14 cellular contexts compared by ENCODE assay signal in the genomic region with DNA sequence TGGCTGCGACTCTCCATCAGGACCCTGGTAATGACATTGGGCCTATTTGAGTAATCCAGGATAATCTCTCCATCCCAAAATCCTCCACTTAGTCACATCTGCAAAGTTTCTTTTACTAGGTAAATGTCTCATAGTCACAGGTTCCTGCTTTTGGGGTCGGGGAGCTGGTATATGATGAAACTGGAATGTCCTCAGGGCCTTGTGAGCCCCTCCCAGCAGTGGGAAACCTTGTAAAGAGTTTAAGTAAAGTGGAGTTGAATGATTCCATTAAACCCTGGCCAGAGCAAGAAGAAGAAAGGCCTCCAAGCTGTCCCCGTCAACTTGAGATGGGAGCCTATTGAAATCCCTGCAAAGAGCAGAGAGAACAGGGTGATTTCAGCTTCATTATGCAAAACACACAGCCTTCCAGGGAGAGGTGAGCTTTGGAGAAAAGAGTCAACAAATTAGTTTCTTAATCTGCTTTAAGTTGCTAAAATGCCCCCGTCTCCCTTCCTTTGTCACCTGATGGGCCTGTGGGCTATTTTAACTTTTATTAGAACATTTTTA.
DNase-seq lines count a peak whose midpoint lies in the region; ATAC-seq and TF ChIP-seq lines count a peak whose summit lies in the region.
"Had no signal": no experiment of that assay in that cellular context is flagged by ENCODE, and none has a peak within 500 bp of the region (broad histone marks: within the 10 kb centered on the region; RNA-seq: fewer than 3 reads in every experiment).

No MANE protein-coding gene starts in this region.

- no peaks in the 10 kb centered on the region for H3K36me3 Mint-ChIP-seq in nephron progenitor cell (ENCODE audit: low read depth)

- H3K27me3 Mint-ChIP-seq in nephron progenitor cell (ENCODE audit: low read depth, poor library complexity): peaks cover 8% of the 10 kb centered on the region

- peak overlapping the region; percentile 56 for H3K27ac Mint-ChIP-seq in nephron progenitor cell
- H3K27ac Mint-ChIP-seq: CD4-positive, alpha-beta T cell had no signal

- no peaks in the 10 kb centered on the region for H3K36me3 ChIP-seq in NT2/D1 (ENCODE audit: insufficient read depth, insufficient read length, low read length)

- no peak overlapping the region for H3K4me3 ChIP-seq in NT2/D1 (ENCODE audit: insufficient read length, low read depth)
- H3K4me3 ChIP-seq: A549, GM23248 had no signal

- no peaks in the 10 kb centered on the region for H3K9me3 ChIP-seq in NT2/D1 (ENCODE audit: insufficient read depth, low read length)
- H3K9me3 ChIP-seq: A549, Caco-2 had no signal

- H3K4me1 Mint-ChIP-seq in nephron progenitor cell: peaks cover 9% of the 10 kb centered on the region

- peaks cover 4% of the 10 kb centered on the region for H3K4me1 ChIP-seq in NT2/D1 (ENCODE audit: insufficient read depth, insufficient read length)
- H3K4me1 ChIP-seq: A549, Caco-2 had no signal

- no peak overlapping the region for H3K4me3 Mint-ChIP-seq in nephron progenitor cell
- H3K4me3 Mint-ChIP-seq: CD4-positive, alpha-beta T cell had no signal

- no peaks in the 10 kb centered on the region for H3K27me3 ChIP-seq in NT2/D1 (ENCODE audit: insufficient read depth, insufficient read length)

- no peak overlapping the region for H3K9ac ChIP-seq in NT2/D1 (ENCODE audit: insufficient read length, low read depth)
- H3K9ac ChIP-seq: GM23248 had no signal

- TF ChIP-seq CTCF in nephron progenitor cell (IDR thresholded peaks at IDR 0.05): no peak

- ATAC-seq in HG02610 (IDR thresholded peaks at IDR 0.05; ENCODE audit: unreplicated experiment) (no peak), GM18909 (IDR thresholded peaks at IDR 0.05; ENCODE audit: poor library complexity, unreplicated experiment) (no peak)
- ATAC-seq: A549 had no signal

- DNase-seq in NCI-H510A treated with DMSO at 0.1 percent for 48 hours (lab: John Stamatoyannopoulos, UW): peak; percentile 0
- DNase-seq in NCI-H510A (lab: John Stamatoyannopoulos, UW): no peak
- DNase-seq in NT2/D1 (ENCODE audit: low read depth, low spot score): peak; percentile 52
- DNase-seq in nephron progenitor cell: no peak
- no peak for DNase-seq in NCI-H1436 (lab: John Stamatoyannopoulos, UW)
- DNase-seq: AML-193; Caco-2; CD4-positive, alpha-beta T cell; DMS79 treated with DMSO at 0.1 percent for 48 hours; GF-D8; GM23248 had no signal

- no peaks in the 10 kb centered on the region for H3K9me3 Mint-ChIP-seq in nephron progenitor cell
- H3K9me3 Mint-ChIP-seq: CD4-positive, alpha-beta T cell had no signal

Comparison
In these comparisons a context has a peak if more than half of its experiments do, and no peak if none do; other contexts are left out.
1. DNase-seq: peak in NCI-H510A treated with DMSO at 0.1 percent for 48 hours (single experiment) and NT2/D1 (single experiment); none in NCI-H510A (single experiment), nephron progenitor cell (single experiment) and NCI-H1436 (single experiment).